ENCODE assay signal across 8 cellular contexts in the genomic region with DNA sequence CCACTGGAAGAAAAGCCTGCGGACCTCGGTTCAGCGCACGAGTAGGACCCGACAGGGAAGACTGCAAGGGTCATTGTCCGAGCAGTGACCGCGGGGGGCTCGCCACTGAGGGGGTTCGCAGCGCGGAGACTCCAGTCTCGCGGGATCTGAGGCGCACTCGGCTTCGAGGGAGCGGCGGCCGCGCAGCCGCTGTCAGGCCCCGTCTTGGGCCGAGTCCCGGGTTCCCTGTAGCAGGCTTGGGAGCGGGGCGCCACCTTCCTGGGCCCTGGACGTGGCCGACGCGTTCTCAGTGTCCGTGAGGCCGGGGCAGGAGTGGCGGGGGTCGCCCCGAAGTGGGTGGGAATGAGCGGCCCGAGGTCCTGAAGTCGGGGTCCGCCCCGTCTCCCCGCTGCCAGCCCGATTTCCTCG. TPM values are rescaled to one million over a fixed set of nuclear protein-coding genes. Genes with fewer than 3 reads are reported as not detected.
DNase-seq lines count a peak whose midpoint lies in the region; ATAC-seq and TF ChIP-seq lines count a peak whose summit lies in the region.

No MANE protein-coding gene starts in this region.

- H3K9me3 ChIP-seq in ascending aorta (no peaks in the 10 kb centered on the region), thymus (ENCODE audit: control insufficient read depth) (no peaks in the 10 kb centered on the region)

- no peaks in the 10 kb centered on the region for H3K27me3 ChIP-seq in ascending aorta
- no peaks in the 10 kb centered on the region for H3K27me3 ChIP-seq in layer of hippocampus (ENCODE audit: control insufficient read depth, insufficient read depth, low read length)
- no peaks in the 10 kb centered on the region for H3K27me3 ChIP-seq in thymus (ENCODE audit: control insufficient read depth, insufficient read depth)

- TF ChIP-seq CTCF in ascending aorta (IDR thresholded peaks at IDR 0.05) = no peak

- peaks cover 49 to 59% of the 10 kb centered on the region in 2 donors for H3K36me3 ChIP-seq in ascending aorta
- H3K36me3 ChIP-seq in thymus (ENCODE audit: control insufficient read depth, insufficient read depth) = peaks cover 57% of the 10 kb centered on the region

- H3K27ac ChIP-seq in ascending aorta (peak overlapping the region; percentile 94 to 99), layer of hippocampus (ENCODE audit: low read depth, low read length) (peak overlapping the region; percentile 100), thymus (ENCODE audit: low read depth) (peak overlapping the region; percentile 100)

- WGBS in thymus = 68% methylated on average over 44 of the region's 44 CpGs

- no peaks in the 10 kb centered on the region for H3K9me3 Mint-ChIP-seq in activated T-cell treated with anti-CD3 and anti-CD28 coated beads, Interleukin-2, amount 50 U/mL, for 72 hours

- no peak overlapping the region for H3K27ac Mint-ChIP-seq in activated T-cell treated with anti-CD3 and anti-CD28 coated beads, Interleukin-2, amount 50 U/mL, for 72 hours

- H3K36me3 Mint-ChIP-seq in activated T-cell treated with anti-CD3 and anti-CD28 coated beads, Interleukin-2, amount 50 U/mL, for 72 hours (ENCODE audit: insufficient read depth in 2 of 2) = peaks cover 21 to 33% of the 10 kb centered on the region in 2 donors

- H3K4me1 ChIP-seq in ascending aorta = peaks cover 33 to 55% of the 10 kb centered on the region in 2 donors
- H3K4me1 ChIP-seq in thymus (ENCODE audit: control insufficient read depth, insufficient read depth, low read length) = peaks cover 33% of the 10 kb centered on the region

- DNase-seq in activated T-cell treated with anti-CD3 and anti-CD28 coated beads, Interleukin-2, amount 50 U/mL, for 72 hours = no peak
- no peak for DNase-seq in activated T-cell treated with anti-CD3 and anti-CD28 coated beads for 4 hours
- no peak for DNase-seq in ascending aorta (ENCODE audit: low spot score in 2 of 2)
- DNase-seq in stimulated activated CD4-positive, alpha-beta T cell treated with anti-CD3 and anti-CD28 coated beads, Interleukin-2, amount 100 ng/mL, for 48 hours = no peak
- DNase-seq in globus pallidus (ENCODE audit: low spot score) = no peak
- no peak for DNase-seq in NCI-H187 treated with DMSO at 0.1 percent for 48 hours (lab: John Stamatoyannopoulos, UW)

- peak overlapping the region; percentile 79 to 86 for H3K4me3 ChIP-seq in ascending aorta
- H3K4me3 ChIP-seq in thymus (ENCODE audit: low read length) = peak overlapping the region; percentile 84

- no peak for ATAC-seq in activated T-cell treated with anti-CD3 and anti-CD28 coated beads, Interleukin-2, amount 50 U/mL, for 72 hours (replicated peaks in 1 of 2)

- H3K27me3 Mint-ChIP-seq in activated T-cell treated with anti-CD3 and anti-CD28 coated beads, Interleukin-2, amount 50 U/mL, for 72 hours (ENCODE audit: low read depth) = no peaks in the 10 kb centered on the region

- H3K4me3 Mint-ChIP-seq in activated T-cell treated with anti-CD3 and anti-CD28 coated beads, Interleukin-2, amount 50 U/mL, for 72 hours = peak overlapping the region; percentile 78 to 88

- intact Hi-C loops in ascending aorta (cut with DNase I) = loop anchor here (5.0 kb wide), 1 partner anchor 217 kb away; a partner anchor contains a TSS

- H3K4me1 Mint-ChIP-seq in activated T-cell treated with anti-CD3 and anti-CD28 coated beads, Interleukin-2, amount 50 U/mL, for 72 hours (ENCODE audit: low read depth) = peaks cover 69% of the 10 kb centered on the region

RNA-seq across cellular contexts. Expression of a gene that starts 0.5 kb away (rescaled TPM):
- total RNA-seq in activated T-cell treated with anti-CD3 and anti-CD28 coated beads, Interleukin-2, amount 50 U/mL, for 72 hours = 10 to 100 TPM; 59.8 to 69.1 TPM
- 156 TPM for total RNA-seq in ascending aorta
- 62.2 TPM for polyA plus RNA-seq in thymus

RNA-seq across cellular contexts. Expression of a gene that starts 5.7 kb away (rescaled TPM):
- 100 to 1,000 TPM; 400 to 456 TPM for total RNA-seq in activated T-cell treated with anti-CD3 and anti-CD28 coated beads, Interleukin-2, amount 50 U/mL, for 72 hours
- total RNA-seq in ascending aorta = 442 TPM
- polyA plus RNA-seq in thymus = 693 TPM

RNA-seq across cellular contexts. Expression of a gene that starts 10.8 kb away (rescaled TPM):
- total RNA-seq in activated T-cell treated with anti-CD3 and anti-CD28 coated beads, Interleukin-2, amount 50 U/mL, for 72 hours = not detected
- not detected for total RNA-seq in ascending aorta
- polyA plus RNA-seq in thymus = 0.21 TPM

RNA-seq across cellular contexts. Expression of a gene that starts 26.5 kb away (rescaled TPM):
- 10 to 100 TPM; 72.3 to 75.4 TPM for total RNA-seq in activated T-cell treated with anti-CD3 and anti-CD28 coated beads, Interleukin-2, amount 50 U/mL, for 72 hours
- total RNA-seq in ascending aorta = 307 TPM
- 55.1 TPM for polyA plus RNA-seq in thymus

RNA-seq across cellular contexts. Expression of a gene that starts 33.3 kb away (rescaled TPM):
- 100 to 1,000 TPM; 169 to 201 TPM for total RNA-seq in activated T-cell treated with anti-CD3 and anti-CD28 coated beads, Interleukin-2, amount 50 U/mL, for 72 hours
- 232 TPM for total RNA-seq in ascending aorta
- polyA plus RNA-seq in thymus = 150 TPM
